34 cellular contexts compared by ENCODE assay signal in genomic region chr2:240191001-240191400, GRCh38. TPM values are rescaled to one million over a fixed set of nuclear protein-coding genes. Genes with fewer than 3 reads are reported as not detected.
"Had no signal": no experiment of that assay in that cellular context is flagged by ENCODE, and none has a peak within 500 bp of the region (broad histone marks: within the 10 kb centered on the region; RNA-seq: fewer than 3 reads in every experiment).

No MANE protein-coding gene starts in this region.

- H3K36me3 Mint-ChIP-seq: activated naive CD4-positive, alpha-beta T cell treated with anti-CD3 and anti-CD28 coated beads, Interleukin-2, amount 50 U/mL, for 72 hours; naive thymus-derived CD4-positive, alpha-beta T cell; neural progenitor cell; stimulated activated effector memory CD8-positive, alpha-beta T cell treated with anti-CD3 and anti-CD28 coated beads, Interleukin-12 subunit alpha, Interleukin-12 subunit beta, amount 100 ng/mL, for 72 hours had no signal

- H3K9ac ChIP-seq: neural progenitor cell had no signal

- H3K27me3 ChIP-seq: colonic mucosa, dorsolateral prefrontal cortex, hepatocyte, neural progenitor cell, thyroid gland had no signal

- H3K79me2 ChIP-seq: hepatocyte had no signal

- H3K9me3 ChIP-seq: colonic mucosa, gastroesophageal sphincter, thyroid gland had no signal

- H3K4me3 Mint-ChIP-seq: activated CD4-positive, alpha-beta memory T cell treated with anti-CD3 and anti-CD28 coated beads for 36 hours; activated CD4-positive, alpha-beta T cell treated with anti-CD3 and anti-CD28 coated beads, Interleukin-2, amount 10 ng/mL, durations not matched to agents 24 days and 14 days; activated T-helper 17 cell treated with anti-CD3 and anti-CD28 coated beads, Interleukin-2, amount 50 U/mL, for 72 hours; effector memory CD8-positive, alpha-beta T cell; naive thymus-derived CD4-positive, alpha-beta T cell; neural progenitor cell; stimulated activated effector memory CD8-positive, alpha-beta T cell treated with anti-CD3 and anti-CD28 coated beads, Interleukin-12 subunit alpha, Interleukin-12 subunit beta, amount 100 ng/mL, for 72 hours; stimulated activated naive CD8-positive, alpha-beta T cell treated with anti-CD3 and anti-CD28 coated beads, Interleukin-15, Interleukin-2, amounts not matched to agents 100 ng/mL and 50 ng/mL, for 24 hours had no signal

- H3K4me1 Mint-ChIP-seq: activated CD4-positive, alpha-beta T cell treated with anti-CD3 and anti-CD28 coated beads, Interleukin-2, amount 10 ng/mL, durations not matched to agents 24 days and 14 days; activated T-helper 17 cell treated with anti-CD3 and anti-CD28 coated beads, Interleukin-2, amount 50 U/mL, for 72 hours; naive thymus-derived CD4-positive, alpha-beta T cell; stimulated activated effector memory CD8-positive, alpha-beta T cell treated with anti-CD3 and anti-CD28 coated beads, Interleukin-12 subunit alpha, Interleukin-12 subunit beta, amount 100 ng/mL, for 72 hours had no signal

- H3K36me3 ChIP-seq: colonic mucosa, gastroesophageal sphincter, neural progenitor cell, thyroid gland had no signal

- DNase-seq: activated CD4-positive, alpha-beta memory T cell treated with anti-CD3 and anti-CD28 coated beads for 36 hours; activated CD4-positive, alpha-beta T cell treated with anti-CD3 and anti-CD28 coated beads, Interleukin-2, amount 10 ng/mL, durations not matched to agents 24 days and 14 days; activated CD4-positive, CD25-positive, alpha-beta regulatory T cell treated with anti-CD3 and anti-CD28 coated beads, Interleukin-2, amount 50 U/mL, for 72 hours; activated CD8-positive, alpha-beta memory T cell treated with anti-CD3 and anti-CD28 coated beads, Interleukin-2, amount 50 U/mL, for 4 hours; activated naive CD4-positive, alpha-beta T cell; activated T-cell treated with anti-CD3 and anti-CD28 coated beads, Interleukin-2, amount 50 U/mL, for 1 hour; colonic mucosa; effector memory CD8-positive, alpha-beta T cell; islet precursor cell; midbrain; naive thymus-derived CD4-positive, alpha-beta T cell; right cardiac atrium; stimulated activated CD4-positive, alpha-beta T cell treated with anti-CD3 and anti-CD28 coated beads, Interleukin-4, amount 100 ng/mL, for 24 hours; T-helper 2 cell; thyroid gland had no signal

- H3K27ac ChIP-seq: colonic mucosa, dorsolateral prefrontal cortex, gastroesophageal sphincter, hepatocyte, neural progenitor cell, skin epidermis, thyroid gland had no signal

- H3K9me3 Mint-ChIP-seq: activated T-helper 17 cell treated with anti-CD3 and anti-CD28 coated beads, Interleukin-2, amount 50 U/mL, for 72 hours; effector memory CD8-positive, alpha-beta T cell had no signal

- H3K4me1 ChIP-seq: colonic mucosa, gastroesophageal sphincter, thyroid gland had no signal

- H3K4me2 ChIP-seq: hepatocyte, neural progenitor cell had no signal

- ATAC-seq: activated naive CD4-positive, alpha-beta T cell treated with anti-CD3 and anti-CD28 coated beads, Interleukin-2, amount 50 U/mL, for 72 hours; activated T-helper 17 cell treated with anti-CD3 and anti-CD28 coated beads, Interleukin-2, amount 50 U/mL, for 72 hours; effector memory CD8-positive, alpha-beta T cell; gastroesophageal sphincter; naive thymus-derived CD4-positive, alpha-beta T cell; stimulated activated effector memory CD8-positive, alpha-beta T cell treated with anti-CD3 and anti-CD28 coated beads, Interleukin-12 subunit alpha, Interleukin-12 subunit beta, amount 100 ng/mL, for 72 hours had no signal

- H3K4me3 ChIP-seq: colonic mucosa, dorsolateral prefrontal cortex, gastroesophageal sphincter, hepatocyte, neural progenitor cell, skin epidermis, thyroid gland had no signal

- H3K27ac Mint-ChIP-seq: activated CD4-positive, alpha-beta memory T cell treated with anti-CD3 and anti-CD28 coated beads for 36 hours; activated CD4-positive, alpha-beta T cell treated with anti-CD3 and anti-CD28 coated beads, Interleukin-2, amount 10 ng/mL, durations not matched to agents 24 days and 14 days; activated naive CD4-positive, alpha-beta T cell treated with anti-CD3 and anti-CD28 coated beads, Interleukin-2, amount 50 U/mL, for 72 hours; activated T-helper 17 cell treated with anti-CD3 and anti-CD28 coated beads, Interleukin-2, amount 50 U/mL, for 72 hours; effector memory CD8-positive, alpha-beta T cell; naive thymus-derived CD4-positive, alpha-beta T cell; neural progenitor cell; stimulated activated effector memory CD8-positive, alpha-beta T cell treated with anti-CD3 and anti-CD28 coated beads, Interleukin-12 subunit alpha, Interleukin-12 subunit beta, amount 100 ng/mL, for 72 hours; stimulated activated naive CD8-positive, alpha-beta T cell treated with anti-CD3 and anti-CD28 coated beads, Interleukin-15, Interleukin-2, amounts not matched to agents 100 ng/mL and 50 ng/mL, for 24 hours had no signal

- H2AFZ ChIP-seq: hepatocyte, neural progenitor cell had no signal

- FAIRE-seq: bronchial epithelial cell, endothelial cell of umbilical vein had no signal

RNA-seq across cellular contexts. Expression of gene OTOS, which starts 50.5 kb away (rescaled TPM):
- total RNA-seq: activated CD4-positive, alpha-beta memory T cell treated with anti-CD3 and anti-CD28 coated beads for 36 hours; activated CD4-positive, alpha-beta T cell treated with anti-CD3 and anti-CD28 coated beads, Interleukin-2, amount 10 ng/mL, durations not matched to agents 24 days and 14 days; activated CD8-positive, alpha-beta memory T cell treated with anti-CD3 and anti-CD28 coated beads for 36 hours; activated naive CD4-positive, alpha-beta T cell treated with anti-CD3 and anti-CD28 coated beads, Interleukin-2, amount 50 U/mL, for 72 hours; activated T-helper 17 cell treated with anti-CD3 and anti-CD28 coated beads, Interleukin-2, amount 50 U/mL, for 72 hours; bronchial epithelial cell; colonic mucosa; endothelial cell of umbilical vein; fibroblast of lung; fibroblast of villous mesenchyme; gastroesophageal sphincter; liver; naive thymus-derived CD4-positive, alpha-beta T cell; omental fat pad; right cardiac atrium; subcutaneous adipose tissue; ureter had no signal
- polyA plus RNA-seq: endothelial cell of umbilical vein; esophagus; fibroblast of lung; hepatocyte; liver; naive thymus-derived CD4-positive, alpha-beta T cell; right cardiac atrium had no signal
